18 cellular contexts compared by ENCODE assay signal in genomic region chr7:2141011-2141410, GRCh38.
DNase-seq lines count a peak whose midpoint lies in the region; ATAC-seq, FAIRE-seq and TF ChIP-seq lines count a peak whose summit lies in the region.
"Had no signal": no experiment of that assay in that cellular context is flagged by ENCODE, and none has a peak within 500 bp of the region (broad histone marks: within the 10 kb centered on the region; RNA-seq: fewer than 3 reads in every experiment).

No MANE protein-coding gene starts in this region.

- FAIRE-seq in urothelium cell line (lab: Jason Lieb, UNC): peak; percentile 58
- FAIRE-seq: GM12892, H54 had no signal

- WGBS in right cardiac atrium: 78% methylated on average over 17 of the region's 17 CpGs

- no peak overlapping the region for H3K4me3 ChIP-seq in right cardiac atrium (ENCODE audit: low read length)
- H3K4me3 ChIP-seq in dorsolateral prefrontal cortex: no peak overlapping the region

- H3K27me3 ChIP-seq in right cardiac atrium (ENCODE audit: control insufficient read depth, insufficient read depth): no peaks in the 10 kb centered on the region
- H3K27me3 ChIP-seq in dorsolateral prefrontal cortex: no peaks in the 10 kb centered on the region

- DNase-seq in right cardiac atrium: peak in 2 of 3 donors; percentile 29 to 41
- no peak for DNase-seq in cardiac septum (ENCODE audit: low spot score)
- DNase-seq in RWPE1 (ENCODE audit: low spot score): no peak
- DNase-seq in dorsolateral prefrontal cortex: no peak
- no peak for DNase-seq in urothelium cell line (ENCODE audit: low spot score)
- DNase-seq in dermis blood vessel endothelial cell: no peak
- no peak for DNase-seq in GM10248 (ENCODE audit: extremely low spot score)
- DNase-seq in GM10266 (ENCODE audit: extremely low spot score): no peak
- DNase-seq: 8988T; ACHN; CD4-positive, alpha-beta memory T cell; DMS79; IMR-90 had no signal

- intact Hi-C loops in right cardiac atrium (cut with DNase I): no loop called here
- intact Hi-C loops in cardiac septum (cut with DNase I): no loop called here
- intact Hi-C loops in dorsolateral prefrontal cortex (cut with DNase I): loop anchor here in 1 of 2 donors (10.0 kb wide), 1 partner anchor 476 kb away; no protein-coding TSS in a partner anchor

- no peak for ATAC-seq in right cardiac atrium
- ATAC-seq: HCT116 had no signal

- POLR2A ChIA-PET in RWPE1 (lab: Yijun Ruan, JAX; ENCODE audit: low non-redundant PET): no interaction called here
- POLR2A ChIA-PET in GM10248 (lab: Yijun Ruan, JAX): no interaction called here

- H3K4me1 ChIP-seq in right cardiac atrium (ENCODE audit: control insufficient read depth, insufficient read depth, low read length): no peaks in the 10 kb centered on the region

- H3K9me3 ChIP-seq in right cardiac atrium (ENCODE audit: control insufficient read depth, low read length): no peaks in the 10 kb centered on the region

- no peak for TF ChIP-seq CTCF in RWPE1 (conservative IDR thresholded peaks at IDR 0.05; ENCODE audit: low read depth)
- no peak for TF ChIP-seq CTCF in dorsolateral prefrontal cortex (IDR thresholded peaks at IDR 0.05 in 54 of 56, conservative IDR thresholded peaks at IDR 0.05 in 2 of 56; ENCODE audit: low read depth in 1 of 56, partially characterized antibody in 56 of 56)
- no peak for TF ChIP-seq CTCF in GM10248 (IDR thresholded peaks at IDR 0.05; ENCODE audit: control extremely low read depth, extremely low read depth, low read depth, missing control alignments)
- TF ChIP-seq CTCF in GM10266 (IDR thresholded peaks at IDR 0.05; ENCODE audit: control insufficient read depth, insufficient read depth, low read depth, missing control alignments): no peak

- CTCF ChIA-PET in RWPE1 (lab: Yijun Ruan, JAX) (no interaction called here), GM10248 (lab: Yijun Ruan, JAX) (interaction anchor here (1.9 kb wide), 1 partner anchor 16 kb away, joined by 4 read pairs; no protein-coding TSS in a partner anchor)

- H3K27ac ChIP-seq in right cardiac atrium (ENCODE audit: low read length) (no peak overlapping the region), RWPE1 (0 out of 2 replicates have a peak overlapping the region, but pooled peaks have one; percentile 2), dorsolateral prefrontal cortex (peak overlapping the region in 34 of 59 donors; percentile 0 to 79 (median 48))
- H3K27ac ChIP-seq: C4-2B, HL-60 had no signal

Comparison
In these comparisons a context has a peak if more than half of its experiments do, and no peak if none do; other contexts are left out.
1. DNase-seq: peak in right cardiac atrium (2 of 3); none in cardiac septum (single experiment), RWPE1 (single experiment), dorsolateral prefrontal cortex (0 of 10), urothelium cell line (single experiment), dermis blood vessel endothelial cell (single experiment), GM10248 (single experiment) and GM10266 (single experiment).